In the genomic region with DNA sequence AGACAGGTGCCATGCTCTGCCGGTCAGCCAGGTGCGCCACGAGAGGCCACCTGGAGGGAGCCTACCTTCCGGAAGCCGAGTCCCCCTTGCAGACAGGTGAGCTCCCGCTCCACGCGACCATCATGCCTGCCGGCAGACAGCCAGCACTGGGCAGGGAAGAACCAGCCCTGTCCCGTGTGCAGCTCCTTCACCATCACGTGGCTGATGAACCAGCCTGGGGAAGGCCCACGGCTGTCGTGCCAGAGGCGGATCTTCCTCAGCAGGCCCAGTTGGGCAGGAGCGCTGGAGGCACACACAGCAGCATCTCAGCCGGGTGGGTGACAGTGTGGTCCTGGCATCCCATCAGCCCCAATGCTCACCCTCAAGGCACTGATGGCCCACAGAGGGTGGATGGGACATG, we compare ENCODE assay signal across 36 cellular contexts.
"Had no signal": no experiment of that assay in that cellular context is flagged by ENCODE, and none has a peak within 500 bp of the region (broad histone marks: within the 10 kb centered on the region; RNA-seq: fewer than 3 reads in every experiment).

No MANE protein-coding gene starts in this region.

- H3K27me3 ChIP-seq: MG63 had no signal

- H3K36me3 Mint-ChIP-seq: activated CD8-positive, alpha-beta memory T cell treated with anti-CD3 and anti-CD28 coated beads, Interleukin-2, amount 10 ng/mL, durations not matched to agents 7 days and 5 days; activated naive CD4-positive, alpha-beta T cell treated with anti-CD3 and anti-CD28 coated beads, Interleukin-2, amount 10 ng/mL, durations not matched to agents 7 days and 5 days; activated naive CD8-positive, alpha-beta T cell; brain had no signal

- H3K4me1 Mint-ChIP-seq: activated B cell treated with CpG ODN at 0.5 μM for 24 hours; activated CD4-positive, alpha-beta memory T cell treated with anti-CD3 and anti-CD28 coated beads, Interleukin-2, amount 10 ng/mL, durations not matched to agents 7 days and 5 days; activated CD8-positive, alpha-beta memory T cell treated with anti-CD3 and anti-CD28 coated beads, Interleukin-2, amount 10 ng/mL, durations not matched to agents 7 days and 5 days; activated naive CD4-positive, alpha-beta T cell treated with anti-CD3 and anti-CD28 coated beads, Interleukin-2, amount 10 ng/mL, durations not matched to agents 7 days and 5 days; activated naive CD8-positive, alpha-beta T cell treated with anti-CD3 and anti-CD28 coated beads, Interleukin-2, amount 50 U/mL, for 24 hours had no signal

- H3K27me3 Mint-ChIP-seq: activated naive CD8-positive, alpha-beta T cell had no signal

- H3K4me2 ChIP-seq: PC-9 had no signal

- H2AFZ ChIP-seq: PC-9 had no signal

- H3K27ac Mint-ChIP-seq: activated B cell treated with CpG ODN at 0.5 μM for 24 hours; activated CD4-positive, alpha-beta memory T cell treated with anti-CD3 and anti-CD28 coated beads, Interleukin-2, amount 10 ng/mL, durations not matched to agents 7 days and 5 days; activated CD8-positive, alpha-beta memory T cell treated with anti-CD3 and anti-CD28 coated beads, Interleukin-2, amount 10 ng/mL, durations not matched to agents 7 days and 5 days; activated naive CD4-positive, alpha-beta T cell treated with anti-CD3 and anti-CD28 coated beads, Interleukin-2, amount 10 ng/mL, durations not matched to agents 7 days and 5 days; activated naive CD8-positive, alpha-beta T cell; activated naive CD8-positive, alpha-beta T cell treated with anti-CD3 and anti-CD28 coated beads, Interleukin-2, amount 50 U/mL, for 24 hours; brain had no signal

- ATAC-seq: activated CD8-positive, alpha-beta memory T cell treated with anti-CD3 and anti-CD28 coated beads, Interleukin-2, amount 10 ng/mL, durations not matched to agents 7 days and 5 days; activated naive CD8-positive, alpha-beta T cell treated with anti-CD3 and anti-CD28 coated beads, Interleukin-2, amount 50 U/mL, for 24 hours had no signal

- FAIRE-seq: bronchial epithelial cell had no signal

- H3K4me3 Mint-ChIP-seq: activated B cell treated with CpG ODN at 0.5 μM for 24 hours; activated CD4-positive, alpha-beta memory T cell treated with anti-CD3 and anti-CD28 coated beads, Interleukin-2, amount 10 ng/mL, durations not matched to agents 7 days and 5 days; activated CD8-positive, alpha-beta memory T cell treated with anti-CD3 and anti-CD28 coated beads, Interleukin-2, amount 10 ng/mL, durations not matched to agents 7 days and 5 days; activated naive CD4-positive, alpha-beta T cell treated with anti-CD3 and anti-CD28 coated beads, Interleukin-2, amount 10 ng/mL, durations not matched to agents 7 days and 5 days; activated naive CD8-positive, alpha-beta T cell; activated naive CD8-positive, alpha-beta T cell treated with anti-CD3 and anti-CD28 coated beads, Interleukin-2, amount 50 U/mL, for 24 hours; brain had no signal

- H3K4me3 ChIP-seq: MG63, PC-9 had no signal

- H3K36me3 ChIP-seq: MG63 had no signal

- H3K9me3 Mint-ChIP-seq: activated B cell treated with CpG ODN at 0.5 μM for 24 hours; activated CD4-positive, alpha-beta memory T cell treated with anti-CD3 and anti-CD28 coated beads, Interleukin-2, amount 10 ng/mL, durations not matched to agents 7 days and 5 days; activated naive CD4-positive, alpha-beta T cell treated with anti-CD3 and anti-CD28 coated beads, Interleukin-2, amount 10 ng/mL, durations not matched to agents 7 days and 5 days; activated naive CD8-positive, alpha-beta T cell treated with anti-CD3 and anti-CD28 coated beads, Interleukin-2, amount 50 U/mL, for 24 hours had no signal

- H3K27ac ChIP-seq: PC-9, VCaP had no signal

- H3K9me3 ChIP-seq: MG63 had no signal

- DNase-seq: activated B cell treated with CpG ODN at 0.5 μM for 24 hours; activated CD4-positive, alpha-beta memory T cell treated with anti-CD3 and anti-CD28 coated beads, Interleukin-2, amount 10 ng/mL, durations not matched to agents 7 days and 5 days; activated CD4-positive, alpha-beta T cell treated with anti-CD3 and anti-CD28 coated beads for 1 hour; activated CD4-positive, alpha-beta T cell treated with anti-CD3 and anti-CD28 coated beads for 48 hours; activated CD8-positive, alpha-beta memory T cell treated with anti-CD3 and anti-CD28 coated beads for 24 hours; activated CD8-positive, alpha-beta memory T cell treated with anti-CD3 and anti-CD28 coated beads, Interleukin-2, amount 10 ng/mL, durations not matched to agents 7 days and 5 days; activated CD8-positive, alpha-beta memory T cell treated with anti-CD3 and anti-CD28 coated beads, Interleukin-2, amount 50 U/mL, for 48 hours; activated effector memory CD4-positive, alpha-beta T cell treated with Interleukin-2 at 50 U/mL for 16 hours; activated naive CD4-positive, alpha-beta T cell treated with anti-CD3 and anti-CD28 coated beads, Interleukin-2, amount 10 ng/mL, durations not matched to agents 7 days and 5 days; activated naive CD8-positive, alpha-beta T cell treated with anti-CD3 and anti-CD28 coated beads, Interleukin-2, amount 50 U/mL, for 24 hours; activated T-cell treated with anti-CD3 and anti-CD28 coated beads, Interleukin-2, amount 50 U/mL, for 48 hours; anterior cingulate cortex; caudate nucleus; Kasumi-1; MG63; NCI-H1048; NCI-H1105 treated with DMSO at 0.1 percent for 48 hours; NCI-H1436; NCI-H187; NCI-H2029 treated with DMSO at 0.1 percent for 48 hours; NCI-H2107; NCI-H2171; NCI-H510A; NCI-H526; NCI-H748 treated with DMSO at 0.1 percent for 48 hours; NK-92 treated with Interleukin-12 subunit alpha and Interleukin-12 subunit beta, amount 100 ng/mL, for 24 hours; PC-9; Right ventricle myocardium superior; SW 1271; T-helper 1 cell; T-helper 2 cell; T-helper 9 cell had no signal
